In genomic region chr21:28943631-28944030, GRCh38 we compare ENCODE assay signal across 1 cellular context.
TF ChIP-seq lines count a peak whose summit lies in the region.

No MANE protein-coding gene starts in this region.

TF ChIP-seq in GM23338, 12 proteins besides CTCF, POLR2A, EP300 and RAD21 (continued from another document):
- TF ChIP-seq ZNF462 (CRISPR knock-in tag; IDR thresholded peaks at IDR 0.05) (no peak), STAT1 (IDR thresholded peaks at IDR 0.05; ENCODE audit: unreplicated experiment) (no peak), NANOG (IDR thresholded peaks at IDR 0.05; ENCODE audit: borderline replicate concordance) (no peak), EZH2 (IDR thresholded peaks at IDR 0.05; ENCODE audit: low read depth, unreplicated experiment) (no peak), REST (IDR thresholded peaks at IDR 0.05; ENCODE audit: unreplicated experiment) (no peak), ETS1 (IDR thresholded peaks at IDR 0.05) (no peak)
